Comparison of ENCODE assay signal across 2 cellular contexts in the genomic region with DNA sequence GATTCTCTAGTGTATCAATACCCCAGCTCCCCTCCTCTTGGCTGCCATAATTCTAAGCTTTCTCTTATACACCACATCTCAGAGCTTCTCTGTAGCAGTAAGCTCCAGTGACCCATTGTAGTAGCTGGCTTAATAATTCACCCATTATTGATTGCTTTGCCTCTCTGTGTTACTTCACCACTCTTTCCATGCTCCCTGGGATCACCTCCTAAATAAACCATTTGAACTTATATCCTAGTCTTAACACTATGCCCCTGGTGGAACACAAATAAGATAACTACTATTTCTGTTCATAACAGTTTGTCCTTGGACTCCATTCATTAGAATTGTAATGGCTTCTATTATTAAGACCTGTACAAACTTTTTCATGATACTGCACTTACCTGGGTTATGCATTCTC.
A peak's percentile ranks its signal among the peaks of the same experiment; 100 is the strongest.
TF ChIP-seq lines count a peak whose summit lies in the region.

No MANE protein-coding gene starts in this region.

TF ChIP-seq in HEK293, 187 proteins besides CTCF, POLR2A, EP300 and RAD21 (continued from another document):
- TF ChIP-seq, protein P1, sequence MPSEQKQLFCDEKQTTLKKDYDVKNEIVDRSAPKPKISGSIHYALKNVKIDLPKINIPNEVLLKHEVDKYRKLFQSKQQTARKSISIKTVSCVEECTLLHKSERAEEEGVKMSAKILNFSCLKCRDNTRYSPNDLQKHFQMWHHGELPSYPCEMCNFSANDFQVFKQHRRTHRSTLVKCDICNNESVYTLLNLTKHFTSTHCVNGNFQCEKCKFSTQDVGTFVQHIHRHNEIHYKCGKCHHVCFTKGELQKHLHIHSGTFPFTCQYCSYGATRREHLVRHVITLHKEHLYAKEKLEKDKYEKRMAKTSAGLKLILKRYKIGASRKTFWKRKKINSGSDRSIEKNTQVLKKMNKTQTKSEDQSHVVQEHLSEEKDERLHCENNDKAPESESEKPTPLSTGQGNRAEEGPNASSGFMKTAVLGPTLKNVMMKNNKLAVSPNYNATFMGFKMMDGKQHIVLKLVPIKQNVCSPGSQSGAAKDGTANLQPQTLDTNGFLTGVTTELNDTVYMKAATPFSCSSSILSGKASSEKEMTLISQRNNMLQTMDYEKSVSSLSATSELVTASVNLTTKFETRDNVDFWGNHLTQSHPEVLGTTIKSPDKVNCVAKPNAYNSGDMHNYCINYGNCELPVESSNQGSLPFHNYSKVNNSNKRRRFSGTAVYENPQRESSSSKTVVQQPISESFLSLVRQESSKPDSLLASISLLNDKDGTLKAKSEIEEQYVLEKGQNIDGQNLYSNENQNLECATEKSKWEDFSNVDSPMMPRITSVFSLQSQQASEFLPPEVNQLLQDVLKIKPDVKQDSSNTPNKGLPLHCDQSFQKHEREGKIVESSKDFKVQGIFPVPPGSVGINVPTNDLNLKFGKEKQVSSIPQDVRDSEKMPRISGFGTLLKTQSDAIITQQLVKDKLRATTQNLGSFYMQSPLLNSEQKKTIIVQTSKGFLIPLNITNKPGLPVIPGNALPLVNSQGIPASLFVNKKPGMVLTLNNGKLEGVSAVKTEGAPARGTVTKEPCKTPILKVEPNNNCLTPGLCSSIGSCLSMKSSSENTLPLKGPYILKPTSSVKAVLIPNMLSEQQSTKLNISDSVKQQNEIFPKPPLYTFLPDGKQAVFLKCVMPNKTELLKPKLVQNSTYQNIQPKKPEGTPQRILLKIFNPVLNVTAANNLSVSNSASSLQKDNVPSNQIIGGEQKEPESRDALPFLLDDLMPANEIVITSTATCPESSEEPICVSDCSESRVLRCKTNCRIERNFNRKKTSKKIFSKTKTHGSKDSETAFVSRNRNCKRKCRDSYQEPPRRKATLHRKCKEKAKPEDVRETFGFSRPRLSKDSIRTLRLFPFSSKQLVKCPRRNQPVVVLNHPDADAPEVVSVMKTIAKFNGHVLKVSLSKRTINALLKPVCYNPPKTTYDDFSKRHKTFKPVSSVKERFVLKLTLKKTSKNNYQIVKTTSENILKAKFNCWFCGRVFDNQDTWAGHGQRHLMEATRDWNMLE (tag by site-specific recombination; conservative IDR thresholded peaks at IDR 0.05; ENCODE audit: low read depth), result no peak
- TF ChIP-seq ZNF398 (tag by site-specific recombination; IDR thresholded peaks at IDR 0.05) (no peak), ZNF37A (tag by site-specific recombination; IDR thresholded peaks at IDR 0.05) (peak; percentile 85), ZNF626 (tag by site-specific recombination; IDR thresholded peaks at IDR 0.05) (no peak)

TF ChIP-seq in liver, 16 proteins besides CTCF, POLR2A, EP300 and RAD21 (continued from another document):
- TF ChIP-seq, protein P2, sequence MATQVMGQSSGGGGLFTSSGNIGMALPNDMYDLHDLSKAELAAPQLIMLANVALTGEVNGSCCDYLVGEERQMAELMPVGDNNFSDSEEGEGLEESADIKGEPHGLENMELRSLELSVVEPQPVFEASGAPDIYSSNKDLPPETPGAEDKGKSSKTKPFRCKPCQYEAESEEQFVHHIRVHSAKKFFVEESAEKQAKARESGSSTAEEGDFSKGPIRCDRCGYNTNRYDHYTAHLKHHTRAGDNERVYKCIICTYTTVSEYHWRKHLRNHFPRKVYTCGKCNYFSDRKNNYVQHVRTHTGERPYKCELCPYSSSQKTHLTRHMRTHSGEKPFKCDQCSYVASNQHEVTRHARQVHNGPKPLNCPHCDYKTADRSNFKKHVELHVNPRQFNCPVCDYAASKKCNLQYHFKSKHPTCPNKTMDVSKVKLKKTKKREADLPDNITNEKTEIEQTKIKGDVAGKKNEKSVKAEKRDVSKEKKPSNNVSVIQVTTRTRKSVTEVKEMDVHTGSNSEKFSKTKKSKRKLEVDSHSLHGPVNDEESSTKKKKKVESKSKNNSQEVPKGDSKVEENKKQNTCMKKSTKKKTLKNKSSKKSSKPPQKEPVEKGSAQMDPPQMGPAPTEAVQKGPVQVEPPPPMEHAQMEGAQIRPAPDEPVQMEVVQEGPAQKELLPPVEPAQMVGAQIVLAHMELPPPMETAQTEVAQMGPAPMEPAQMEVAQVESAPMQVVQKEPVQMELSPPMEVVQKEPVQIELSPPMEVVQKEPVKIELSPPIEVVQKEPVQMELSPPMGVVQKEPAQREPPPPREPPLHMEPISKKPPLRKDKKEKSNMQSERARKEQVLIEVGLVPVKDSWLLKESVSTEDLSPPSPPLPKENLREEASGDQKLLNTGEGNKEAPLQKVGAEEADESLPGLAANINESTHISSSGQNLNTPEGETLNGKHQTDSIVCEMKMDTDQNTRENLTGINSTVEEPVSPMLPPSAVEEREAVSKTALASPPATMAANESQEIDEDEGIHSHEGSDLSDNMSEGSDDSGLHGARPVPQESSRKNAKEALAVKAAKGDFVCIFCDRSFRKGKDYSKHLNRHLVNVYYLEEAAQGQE (IDR thresholded peaks at IDR 0.05), result peak; percentile 15
- TF ChIP-seq HNF4G (IDR thresholded peaks at IDR 0.05) (no peak), YY1 (IDR thresholded peaks at IDR 0.05) (peak; percentile 88), FOXA2 (IDR thresholded peaks at IDR 0.05) (peak; percentile 58)
